Comparison of ENCODE assay signal across 16 cellular contexts in genomic region chr3:72340476-72341379, GRCh38.
DNase-seq lines count a peak whose midpoint lies in the region; ATAC-seq and TF ChIP-seq lines count a peak whose summit lies in the region.
"Had no signal": no experiment of that assay in that cellular context is flagged by ENCODE, and none has a peak within 500 bp of the region (broad histone marks: within the 10 kb centered on the region; RNA-seq: fewer than 3 reads in every experiment).

No MANE protein-coding gene starts in this region.

- no peaks in the 10 kb centered on the region for H3K27me3 ChIP-seq in uterus
- H3K27me3 ChIP-seq: Peyer's patch had no signal

- TF ChIP-seq POLR2A in uterus (IDR thresholded peaks at IDR 0.05) = no peak

- H3K36me3 ChIP-seq in uterus = no peaks in the 10 kb centered on the region
- H3K36me3 ChIP-seq in mucosa of descending colon (ENCODE audit: low read depth) = no peaks in the 10 kb centered on the region
- H3K36me3 ChIP-seq: Peyer's patch had no signal

- H3K9me3 ChIP-seq in uterus = no peaks in the 10 kb centered on the region
- no peaks in the 10 kb centered on the region for H3K9me3 ChIP-seq in mucosa of descending colon
- H3K9me3 ChIP-seq: Peyer's patch had no signal

- ATAC-seq in HG02870 (IDR thresholded peaks at IDR 0.05; ENCODE audit: unreplicated experiment) (peak; percentile 35), mucosa of descending colon (no peak)
- ATAC-seq: HepG2 had no signal

- intact Hi-C loops in uterus (cut with DNase I; ENCODE audit: low total_unique reads) = no loop called here
- intact Hi-C loops in mucosa of descending colon (cut with DNase I, micrococcal nuclease) = no loop called here

- DNase-seq in stimulated activated CD4-positive, alpha-beta T cell treated with anti-CD3 and anti-CD28 coated beads, Interleukin-15, amount 100 ng/mL, for 24 hours = peak; percentile 22
- no peak for DNase-seq in stimulated activated CD4-positive, alpha-beta T cell treated with anti-CD3 and anti-CD28 coated beads, Interleukin-12 subunit alpha, Interleukin-12 subunit beta, amount 100 ng/mL, for 4 hours
- peak; percentile 21 for DNase-seq in fibroblast of villous mesenchyme (ENCODE audit: low read depth)
- DNase-seq in uterus = peak; percentile 77 to 79
- no peak for DNase-seq in mucosa of descending colon
- no peak for DNase-seq in NCI-H1417 (lab: John Stamatoyannopoulos, UW)
- no peak for DNase-seq in H4 (ENCODE audit: low spot score)
- DNase-seq: activated gamma-delta T cell treated with Interleukin-2 at 50 U/mL for 16 hours, GOT3, hypothalamus, NCI-H2029 treated with DMSO at 0.1 percent for 48 hours, NCI-H774, Peyer's patch, SW 1271 had no signal

- peak overlapping the region; percentile 75 to 76 for H3K27ac ChIP-seq in uterus
- H3K27ac ChIP-seq: Peyer's patch had no signal

- TF ChIP-seq CTCF in fibroblast of villous mesenchyme (IDR thresholded peaks at IDR 0.05; ENCODE audit: insufficient read depth, low read depth, low read length) = no peak
- TF ChIP-seq CTCF in uterus (IDR thresholded peaks at IDR 0.05) = no peak
- TF ChIP-seq CTCF in mucosa of descending colon (IDR thresholded peaks at IDR 0.05) = no peak

- H3K4me1 ChIP-seq in uterus (peaks cover 3 to 12% of the 10 kb centered on the region in 2 donors), mucosa of descending colon (ENCODE audit: low read depth) (peaks cover 4% of the 10 kb centered on the region)

- H3K4me3 ChIP-seq in fibroblast of villous mesenchyme (ENCODE audit: low read depth, low read length) (no peak overlapping the region), uterus (no peak overlapping the region), mucosa of descending colon (no peak overlapping the region)
- H3K4me3 ChIP-seq: Peyer's patch had no signal

Comparison
In these comparisons a context has a peak if more than half of its experiments do, and no peak if none do; other contexts are left out.
1. DNase-seq: peak in stimulated activated CD4-positive, alpha-beta T cell treated with anti-CD3 and anti-CD28 coated beads, Interleukin-15, amount 100 ng/mL, for 24 hours (single experiment), fibroblast of villous mesenchyme (single experiment) and uterus (2 of 2); none in stimulated activated CD4-positive, alpha-beta T cell treated with anti-CD3 and anti-CD28 coated beads, Interleukin-12 subunit alpha, Interleukin-12 subunit beta, amount 100 ng/mL, for 4 hours (single experiment), mucosa of descending colon (0 of 3), NCI-H1417 (0 of 3) and H4 (single experiment).